ENCODE assay signal across 7 cellular contexts in genomic region chr3:158408518-158408897, GRCh38.
DNase-seq lines count a peak whose midpoint lies in the region; TF ChIP-seq lines count a peak whose summit lies in the region.
"Not testable (repeated sequence)": the region's sequence is repeated elsewhere in the genome, so short reads cannot be mapped to it uniquely, and the experiment has no call there.

No MANE protein-coding gene starts in this region.

- H3K9ac ChIP-seq in adipocyte (ENCODE audit: low read length): not testable (repeated sequence)

- not testable (repeated sequence) for H3K9me3 ChIP-seq in adipocyte (ENCODE audit: control insufficient read depth, low read length); hepatocyte (ENCODE audit: low read depth)

- not testable (repeated sequence) for H3K27ac ChIP-seq in hepatocyte

- H3K4me3 ChIP-seq in adipocyte (ENCODE audit: low read length); hepatocyte: not testable (repeated sequence)

- H3K4me1 ChIP-seq in adipocyte (ENCODE audit: control insufficient read depth, insufficient read depth, low read length); hepatocyte (ENCODE audit: insufficient read depth): not testable (repeated sequence)

- peak overlapping the region; percentile 13 for H3K4me2 ChIP-seq in hepatocyte

- H4K20me1 ChIP-seq in hepatocyte (ENCODE audit: insufficient read depth, poor library complexity, severe bottlenecking): not testable (repeated sequence)

- not testable (repeated sequence) for H3K36me3 ChIP-seq in adipocyte (ENCODE audit: control insufficient read depth, insufficient read depth, low read length, severe bottlenecking); hepatocyte (replicated peaks; ENCODE audit: insufficient read depth, low read depth)

- not testable (repeated sequence) for TF ChIP-seq CTCF in AG09319 (IDR thresholded peaks at IDR 0.05; ENCODE audit: low read depth, low read length); hepatocyte (IDR thresholded peaks at IDR 0.05; ENCODE audit: poor library complexity)

- 52% methylated on average over 5 of the region's 5 CpGs for WGBS in hepatocyte (ENCODE audit: low lambda C conversion rate, missing lambda C conversion rate)

- DNase-seq in AG09319 (ENCODE audit: extremely low read depth, low read depth) (peak; percentile 16), GM04504 (ENCODE audit: low read depth) (peak; percentile 16), SK-N-DZ (ENCODE audit: low spot score) (peak; percentile 20), adipocyte (ENCODE audit: low read depth) (peak; percentile 40), fibroblast of gingiva (ENCODE audit: low read depth) (peak; percentile 58), fibroblast of the conjunctiva (ENCODE audit: low read depth) (peak; percentile 0)
- DNase-seq in hepatocyte (ENCODE audit: low spot score): not testable (repeated sequence)

- not testable (repeated sequence) for H3K9me2 ChIP-seq in hepatocyte (replicated peaks; ENCODE audit: insufficient read depth)

- not testable (repeated sequence) for H3K27me3 ChIP-seq in adipocyte (replicated peaks; ENCODE audit: control insufficient read depth, insufficient read depth, low read length); hepatocyte

- H2AFZ ChIP-seq in hepatocyte: not testable (repeated sequence)

- H3K79me2 ChIP-seq in hepatocyte: not testable (repeated sequence)
